In genomic region chr1:92843046-92843423, GRCh38 we compare ENCODE assay signal across 1 cellular context.
A peak's percentile ranks its signal among the peaks of the same experiment; 100 is the strongest.
TF ChIP-seq lines count a peak whose summit lies in the region.

No MANE protein-coding gene starts in this region.

TF ChIP-seq in endothelial cell of umbilical vein, 7 proteins besides CTCF, POLR2A, EP300 and RAD21:
- TF ChIP-seq EZH2 (IDR thresholded peaks at IDR 0.05; ENCODE audit: borderline replicate concordance, low read depth, low read length, severe bottlenecking) (no peak), GATA2 (IDR thresholded peaks at IDR 0.05; ENCODE audit: insufficient read depth, insufficient read length, low read depth, low read length) (no peak), POLR2AphosphoS5 (IDR thresholded peaks at IDR 0.05; ENCODE audit: insufficient read depth, low read depth, low read length) (peak; percentile 24)
